ENCODE assay signal across 1 cellular context in the genomic region with DNA sequence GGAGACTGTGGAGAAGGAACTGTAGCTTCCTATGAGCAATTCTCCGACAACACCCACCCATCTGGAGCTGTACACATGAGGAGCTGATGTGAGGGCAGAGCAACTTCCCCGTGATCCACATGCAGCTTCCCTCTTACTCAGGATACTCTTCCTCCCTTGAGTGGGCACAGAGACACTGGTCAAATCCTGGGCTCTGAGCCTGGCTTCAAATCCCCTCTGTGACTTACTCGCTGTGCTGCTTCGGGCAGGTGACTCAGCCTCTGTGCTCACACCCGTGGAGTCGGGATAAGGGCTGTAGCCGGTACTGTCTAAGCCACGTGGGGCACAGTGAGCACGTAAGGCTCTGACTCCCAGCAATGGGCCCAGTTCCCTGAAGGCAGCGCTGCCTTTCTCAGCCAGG.
TF ChIP-seq lines count a peak whose summit lies in the region.

No MANE protein-coding gene starts in this region.

TF ChIP-seq in SK-N-SH treated with all-trans-retinoic acid at 6 μM for 48 hours, 23 proteins besides CTCF, POLR2A, EP300 and RAD21:
- TF ChIP-seq TOX (CRISPR knock-in tag; IDR thresholded peaks at IDR 0.05; ENCODE audit: borderline replicate concordance) = no peak
- TF ChIP-seq RARB (CRISPR knock-in tag; IDR thresholded peaks at IDR 0.05) = no peak
TF ChIP-seq in SK-N-SH treated with all-trans-retinoic acid at 6 μM for 48 hours: peak in this region for 0.
